ENCODE assay signal across 10 cellular contexts in genomic region chr10:75035975-75036708, GRCh38.
DNase-seq lines count a peak whose midpoint lies in the region; ATAC-seq and TF ChIP-seq lines count a peak whose summit lies in the region.
"Had no signal": no experiment of that assay in that cellular context is flagged by ENCODE, and none has a peak within 500 bp of the region (broad histone marks: within the 10 kb centered on the region; RNA-seq: fewer than 3 reads in every experiment).

No MANE protein-coding gene starts in this region.

- H3K9me3 ChIP-seq in BLaER1, result no peaks in the 10 kb centered on the region
- H3K9me3 ChIP-seq: neutrophil had no signal

- DNase-seq in NB4 (ENCODE audit: low read depth) (peak; percentile 43), fibroblast of peridontal ligament (ENCODE audit: extremely low read depth) (peak; percentile 49), dorsolateral prefrontal cortex (no peak), NCI-H774 (lab: John Stamatoyannopoulos, UW) (no peak), T-helper 9 cell (no peak), mesendoderm (no peak)
- DNase-seq: hippocampal formation had no signal

- intact Hi-C loops in dorsolateral prefrontal cortex (cut with DNase I), result no loop called here

- WGBS in mesendoderm (ENCODE audit: extremely low coverage, insufficient coverage, low lambda C conversion rate), result no CpG with 5 or more reads among the region's 10 CpGs

- no peaks in the 10 kb centered on the region for H4K20me1 ChIP-seq in BLaER1

- TF ChIP-seq CTCF in NB4 (IDR thresholded peaks at IDR 0.05; ENCODE audit: low read depth, low read length), result no peak
- no peak for TF ChIP-seq CTCF in dorsolateral prefrontal cortex (IDR thresholded peaks at IDR 0.05 in 54 of 56, conservative IDR thresholded peaks at IDR 0.05 in 2 of 56; ENCODE audit: low read depth in 1 of 56, partially characterized antibody in 56 of 56)

- no peak overlapping the region for H3K4ac ChIP-seq in mesendoderm (ENCODE audit: low read depth, low read length)

- no peak overlapping the region for H2BK120ac ChIP-seq in mesendoderm (ENCODE audit: low read depth, low read length)

- peak; percentile 69 for ATAC-seq in GM19395 (IDR thresholded peaks at IDR 0.05; ENCODE audit: unreplicated experiment)

- H2AK5ac ChIP-seq in mesendoderm (ENCODE audit: low read length), result no peak overlapping the region

- H3K79me2 ChIP-seq in mesendoderm (ENCODE audit: control insufficient read depth, insufficient read depth, low read length), result no peaks in the 10 kb centered on the region

- H4K5ac ChIP-seq in mesendoderm (ENCODE audit: low read length), result no peak overlapping the region

- H3K4me2 ChIP-seq in BLaER1, result peak overlapping the region; percentile 23; the same call in 1 of the 2 replicates
- no peak overlapping the region for H3K4me2 ChIP-seq in mesendoderm (ENCODE audit: low read length)

- no peak overlapping the region for H3K23ac ChIP-seq in mesendoderm (ENCODE audit: low read length)

- H3K9ac ChIP-seq in BLaER1 (no peak overlapping the region), mesendoderm (ENCODE audit: low read length) (no peak overlapping the region)

- no peak overlapping the region for H3K18ac ChIP-seq in mesendoderm (ENCODE audit: low read length)

- H3K27me3 ChIP-seq in BLaER1 (no peaks in the 10 kb centered on the region), dorsolateral prefrontal cortex (no peaks in the 10 kb centered on the region), mesendoderm (ENCODE audit: insufficient read depth, low read length, poor library complexity) (no peaks in the 10 kb centered on the region)
- H3K27me3 ChIP-seq: neutrophil had no signal

- H2BK15ac ChIP-seq in mesendoderm (replicated peaks; ENCODE audit: low read depth), result no peak overlapping the region

- no peaks in the 10 kb centered on the region for H3K79me1 ChIP-seq in mesendoderm (ENCODE audit: low read length)

- TF ChIP-seq POLR2A in NB4 (IDR thresholded peaks at IDR 0.05; ENCODE audit: extremely low read depth, insufficient read length), result no peak

- no peak overlapping the region for H4K8ac ChIP-seq in mesendoderm (ENCODE audit: low read depth, low read length)

- H3K56ac ChIP-seq in mesendoderm (ENCODE audit: low read length), result no peak overlapping the region

- H3K27ac ChIP-seq in BLaER1 (no peak overlapping the region), dorsolateral prefrontal cortex (no peak overlapping the region), mesendoderm (ENCODE audit: low read depth, low read length) (no peak overlapping the region)
- H3K27ac ChIP-seq: neutrophil had no signal

- H3K4me3 ChIP-seq in BLaER1 (no peak overlapping the region), NB4 (ENCODE audit: low read depth, low read length) (no peak overlapping the region), dorsolateral prefrontal cortex (no peak overlapping the region), mesendoderm (ENCODE audit: low read length) (no peak overlapping the region)

- H3K36me3 ChIP-seq in BLaER1 (peaks cover 4% of the 10 kb centered on the region; the same call in 1 of the 2 replicates), mesendoderm (ENCODE audit: control insufficient read depth, insufficient read depth, low read length) (no peaks in the 10 kb centered on the region)
- H3K36me3 ChIP-seq: neutrophil had no signal

- H3K4me1 ChIP-seq in BLaER1, result peaks cover 16% of the 10 kb centered on the region
- H3K4me1 ChIP-seq in mesendoderm (ENCODE audit: control insufficient read depth, low read depth, low read length), result no peaks in the 10 kb centered on the region

- no peak overlapping the region for H2BK5ac ChIP-seq in mesendoderm (ENCODE audit: low read length)

Comparison
In these comparisons a context has a peak if more than half of its experiments do, and no peak if none do; other contexts are left out.
1. DNase-seq: peak in NB4 (single experiment) and fibroblast of peridontal ligament (single experiment); none in dorsolateral prefrontal cortex (0 of 10), NCI-H774 (single experiment), T-helper 9 cell (single experiment) and mesendoderm (single experiment).